In the genomic region with DNA sequence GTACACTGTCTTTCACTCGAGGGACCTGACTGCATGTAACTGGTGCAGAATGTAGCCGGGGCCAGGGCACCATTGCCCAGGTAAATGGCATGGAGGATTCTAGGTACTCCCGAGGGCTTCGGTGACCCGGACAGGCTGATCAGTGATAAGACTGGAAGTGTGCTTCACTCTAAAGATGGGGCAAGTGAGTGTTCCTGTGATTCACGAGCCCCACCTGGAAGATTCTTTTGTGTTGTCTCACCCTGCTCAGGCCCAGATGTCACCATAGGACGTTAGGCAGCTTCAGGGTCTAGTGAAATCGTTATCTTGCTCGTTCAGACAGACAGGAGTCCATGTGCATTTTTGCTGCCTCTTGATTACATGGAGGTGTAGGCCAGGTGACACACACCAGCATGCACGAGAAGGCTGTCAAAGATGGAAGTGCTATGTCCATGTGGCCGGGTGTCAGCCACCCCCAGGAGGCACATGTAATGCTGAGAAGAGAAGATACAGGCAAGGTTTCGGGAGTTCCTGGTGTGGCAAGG, we compare ENCODE assay signal across 11 cellular contexts.
A peak's percentile ranks its signal among the peaks of the same experiment; 100 is the strongest.
DNase-seq lines count a peak whose midpoint lies in the region; ATAC-seq and TF ChIP-seq lines count a peak whose summit lies in the region.
"Had no signal": no experiment of that assay in that cellular context is flagged by ENCODE, and none has a peak within 500 bp of the region (broad histone marks: within the 10 kb centered on the region; RNA-seq: fewer than 3 reads in every experiment).

No MANE protein-coding gene starts in this region.

- ATAC-seq in HG02759 (IDR thresholded peaks at IDR 0.05; ENCODE audit: unreplicated experiment): no peak
- ATAC-seq: T-cell had no signal

- intact Hi-C loops in posterior vena cava (cut with DNase I): no loop called here

- no peak for TF ChIP-seq CTCF in GM20000 (IDR thresholded peaks at IDR 0.05; ENCODE audit: extremely low read depth, missing control alignments)

- peak; percentile 5 for DNase-seq in activated CD4-positive, alpha-beta T cell treated with anti-CD3 and anti-CD28 coated beads for 1 hour
- no peak for DNase-seq in activated CD4-positive, alpha-beta T cell treated with anti-CD3 and anti-CD28 coated beads for 48 hours
- DNase-seq in GM20000 (ENCODE audit: low spot score): peak; percentile 18
- peak; percentile 41 for DNase-seq in ecto neural progenitor cell (ENCODE audit: low spot score)
- DNase-seq in posterior vena cava (ENCODE audit: low spot score): peak; percentile 3
- DNase-seq in middle frontal gyrus (ENCODE audit: extremely low spot score, low spot score): no peak
- DNase-seq in NCI-H226: no peak
- DNase-seq: CD4-positive, CD25-positive, alpha-beta regulatory T cell; stimulated activated CD4-positive, alpha-beta T cell treated with anti-CD3 and anti-CD28 coated beads, Interleukin-12 subunit alpha, Interleukin-12 subunit beta, amount 100 ng/mL, for 4 hours had no signal

Comparison
In these comparisons a context has a peak if more than half of its experiments do, and no peak if none do; other contexts are left out.
1. DNase-seq: peak in activated CD4-positive, alpha-beta T cell treated with anti-CD3 and anti-CD28 coated beads for 1 hour (single experiment), GM20000 (single experiment), ecto neural progenitor cell (single experiment) and posterior vena cava (single experiment); none in activated CD4-positive, alpha-beta T cell treated with anti-CD3 and anti-CD28 coated beads for 48 hours (single experiment), middle frontal gyrus (single experiment) and NCI-H226 (single experiment).